In genomic region chr17:62966426-62967110, GRCh38 we compare ENCODE assay signal across 8 cellular contexts. TPM values are rescaled to one million over a fixed set of nuclear protein-coding genes. Genes with fewer than 3 reads are reported as not detected.
DNase-seq lines count a peak whose midpoint lies in the region; TF ChIP-seq lines count a peak whose summit lies in the region.

No MANE protein-coding gene starts in this region.

- peak overlapping the region; percentile 3 for H2BK5ac ChIP-seq in mesenchymal stem cell (ENCODE audit: low read depth, low read length, poor library complexity, severe bottlenecking)

- peak overlapping the region; percentile 51 for H4K8ac ChIP-seq in mesenchymal stem cell (ENCODE audit: low read length)

- H3K18ac ChIP-seq in mesenchymal stem cell (ENCODE audit: low read depth in 1 of 2, low read length in 2 of 2), result peak overlapping the region; percentile 85 to 89

- no peak overlapping the region for H2AK5ac ChIP-seq in mesenchymal stem cell (ENCODE audit: low read length, severe bottlenecking)

- peak in 1 of 56 donors; percentile 6 for TF ChIP-seq CTCF in dorsolateral prefrontal cortex (IDR thresholded peaks at IDR 0.05 in 54 of 56, conservative IDR thresholded peaks at IDR 0.05 in 2 of 56; ENCODE audit: low read depth in 1 of 56, partially characterized antibody in 56 of 56)

- H4K91ac ChIP-seq in mesenchymal stem cell (ENCODE audit: low read length), result no peak overlapping the region

- no peaks in the 10 kb centered on the region for H3K27me3 ChIP-seq in dorsolateral prefrontal cortex
- H3K27me3 ChIP-seq in mesenchymal stem cell (ENCODE audit: control insufficient read depth in 1 of 2, insufficient read depth in 1 of 2, low read length in 2 of 2), result no peaks in the 10 kb centered on the region

- H3K27ac ChIP-seq in dorsolateral prefrontal cortex (peak overlapping the region; percentile 45 to 98 (median 91)), mesenchymal stem cell (ENCODE audit: low read length, poor library complexity, severe bottlenecking) (peak overlapping the region; percentile 10)

- intact Hi-C loops in dorsolateral prefrontal cortex (cut with DNase I), result loop anchor here (1.0 to 10.0 kb wide), 2 partner anchors 262 to 438 kb away; no protein-coding TSS in a partner anchor

- peak overlapping the region in 1 of 2 experiments; percentile 3 for H3K23ac ChIP-seq in mesenchymal stem cell (ENCODE audit: low read length in 2 of 2)

- H3K4ac ChIP-seq in mesenchymal stem cell (ENCODE audit: low read depth in 1 of 2, low read length in 2 of 2), result peak overlapping the region in 1 of 2 experiments; percentile 60

- peak overlapping the region; percentile 30 for H2AFZ ChIP-seq in mesenchymal stem cell (ENCODE audit: low read depth, low read length)

- H3K4me1 ChIP-seq in mesenchymal stem cell (ENCODE audit: control insufficient read depth, insufficient read depth, low read depth, low read length), result peaks cover 10% of the 10 kb centered on the region

- H2BK120ac ChIP-seq in mesenchymal stem cell (ENCODE audit: low read depth, low read length), result peak overlapping the region; percentile 29

- H3K9me3 ChIP-seq in mesenchymal stem cell (ENCODE audit: control insufficient read depth, low read length), result no peaks in the 10 kb centered on the region

- DNase-seq in activated CD8-positive, alpha-beta memory T cell treated with anti-CD3 and anti-CD28 coated beads for 1 hour (ENCODE audit: extremely low read depth in 1 of 2, low read depth in 1 of 2), result peak; percentile 30 to 58
- no peak for DNase-seq in activated CD8-positive, alpha-beta memory T cell treated with anti-CD3 and anti-CD28 coated beads, Interleukin-2, amount 50 U/mL, for 4 hours
- DNase-seq in HK-2 (ENCODE audit: unreplicated experiment) (peak; percentile 49), dorsolateral prefrontal cortex (peak in 7 of 10 donors; percentile 14 to 61 (median 39)), mesenchymal stem cell (peak; percentile 47), GF-D8 (lab: John Stamatoyannopoulos, UW) (no peak)
- peak; percentile 40 for DNase-seq in activated CD4-positive, CD25-positive, alpha-beta regulatory T cell treated with anti-CD3 and anti-CD28 coated beads, Interleukin-2, amount 50 U/mL, for 72 hours
- DNase-seq in stimulated activated CD8-positive, alpha-beta memory T cell treated with anti-CD3 and anti-CD28 coated beads, Interleukin-4, amount 100 ng/mL, for 48 hours, result peak; percentile 66

- H3K36me3 ChIP-seq in mesenchymal stem cell (ENCODE audit: control insufficient read depth in 1 of 2, insufficient read depth in 2 of 2, low read depth in 1 of 2, low read length in 2 of 2), result peaks cover 0 to 2% of the 10 kb centered on the region in 2 experiments

- peak overlapping the region; percentile 57 to 90 for H3K14ac ChIP-seq in mesenchymal stem cell (ENCODE audit: low read length in 2 of 2)

- H2BK12ac ChIP-seq in mesenchymal stem cell (ENCODE audit: low read length in 2 of 2), result no peak overlapping the region

- H3K9ac ChIP-seq in mesenchymal stem cell (ENCODE audit: low read length), result peak overlapping the region; percentile 87

- H2BK15ac ChIP-seq in mesenchymal stem cell (ENCODE audit: low read depth, poor library complexity, severe bottlenecking), result peak overlapping the region; percentile 67

- H3K4me2 ChIP-seq in mesenchymal stem cell (ENCODE audit: low read length, poor library complexity, severe bottlenecking), result peak overlapping the region; percentile 45

- WGBS in mesenchymal stem cell, result under 1% methylated on average over 75 of the region's 76 CpGs

- H3K4me3 ChIP-seq in dorsolateral prefrontal cortex, result peak overlapping the region; percentile 61 to 97 (median 86)
- peak overlapping the region; percentile 95 to 97 for H3K4me3 ChIP-seq in mesenchymal stem cell (ENCODE audit: insufficient read depth in 1 of 2, low read depth in 1 of 2, low read length in 2 of 2)

- no peaks in the 10 kb centered on the region for H3K79me1 ChIP-seq in mesenchymal stem cell (replicated peaks; ENCODE audit: low read length, poor library complexity, severe bottlenecking)

RNA-seq across cellular contexts. Expression of gene TANC2, which starts 0.5 kb away (rescaled TPM):
- 100 to 1,000 TPM; 127 to 286 (median 201) TPM for total RNA-seq in dorsolateral prefrontal cortex
- 10.9 TPM for polyA plus RNA-seq in mesenchymal stem cell (2013, experiment 1 of 2)
- polyA plus RNA-seq in mesenchymal stem cell (2013, experiment 2 of 2), result 9.4 TPM

Comparison
In these comparisons a context has a peak if more than half of its experiments do, and no peak if none do; other contexts are left out.
1. DNase-seq: peak in activated CD8-positive, alpha-beta memory T cell treated with anti-CD3 and anti-CD28 coated beads for 1 hour (2 of 2), HK-2 (single experiment), activated CD4-positive, CD25-positive, alpha-beta regulatory T cell treated with anti-CD3 and anti-CD28 coated beads, Interleukin-2, amount 50 U/mL, for 72 hours (single experiment), dorsolateral prefrontal cortex (7 of 10), mesenchymal stem cell (single experiment) and stimulated activated CD8-positive, alpha-beta memory T cell treated with anti-CD3 and anti-CD28 coated beads, Interleukin-4, amount 100 ng/mL, for 48 hours (single experiment); none in activated CD8-positive, alpha-beta memory T cell treated with anti-CD3 and anti-CD28 coated beads, Interleukin-2, amount 50 U/mL, for 4 hours (single experiment) and GF-D8 (single experiment).